8 cellular contexts compared by ENCODE assay signal in genomic region chr4:7103031-7103598, GRCh38. TPM values are rescaled to one million over a fixed set of nuclear protein-coding genes. Genes with fewer than 3 reads are reported as not detected.
DNase-seq lines count a peak whose midpoint lies in the region; ATAC-seq and TF ChIP-seq lines count a peak whose summit lies in the region.

No MANE protein-coding gene starts in this region.

- ATAC-seq in GM18867 (IDR thresholded peaks at IDR 0.05; ENCODE audit: unreplicated experiment) (peak; percentile 85), HG03095 (IDR thresholded peaks at IDR 0.05; ENCODE audit: unreplicated experiment) (peak; percentile 87), right lobe of liver (peak; percentile 90 to 93 (median 92))

- peak; percentile 59 for TF ChIP-seq POLR2A in right lobe of liver (IDR thresholded peaks at IDR 0.05)

- peak overlapping the region; percentile 80 for H3K27ac Mint-ChIP-seq in activated CD4-positive, alpha-beta T cell treated with anti-CD3 and anti-CD28 coated beads, Interleukin-2, amount 10 ng/mL, durations not matched to agents 24 days and 14 days

- no peak for DNase-seq in AG04449 (ENCODE audit: low read depth, low spot score)
- DNase-seq in NCI-H460 (ENCODE audit: extremely low read depth, low read depth) = peak; percentile 49
- DNase-seq in activated CD4-positive, alpha-beta T cell treated with anti-CD3 and anti-CD28 coated beads, Interleukin-2, amount 10 ng/mL, durations not matched to agents 24 days and 14 days = peak; percentile 94
- peak; percentile 22 for DNase-seq in dedifferentiated amniotic fluid mesenchymal stem cell (ENCODE audit: extremely low spot score)
- peak; percentile 93 to 94 (median 94) for DNase-seq in right lobe of liver
- peak; percentile 84 for DNase-seq in stimulated activated CD4-positive, alpha-beta T cell treated with anti-CD3 and anti-CD28 coated beads, Interleukin-4, amount 100 ng/mL, for 1 hour

- no peaks in the 10 kb centered on the region for H3K9me3 Mint-ChIP-seq in activated CD4-positive, alpha-beta T cell treated with anti-CD3 and anti-CD28 coated beads, Interleukin-2, amount 10 ng/mL, durations not matched to agents 24 days and 14 days

- no peaks in the 10 kb centered on the region for H3K36me3 ChIP-seq in right lobe of liver

- no peak for TF ChIP-seq CTCF in AG04449 (IDR thresholded peaks at IDR 0.05; ENCODE audit: insufficient read depth, low read length, missing control alignments)
- TF ChIP-seq CTCF in right lobe of liver (IDR thresholded peaks at IDR 0.05) = no peak

- no peaks in the 10 kb centered on the region for H3K36me3 Mint-ChIP-seq in activated CD4-positive, alpha-beta T cell treated with anti-CD3 and anti-CD28 coated beads, Interleukin-2, amount 10 ng/mL, durations not matched to agents 24 days and 14 days (ENCODE audit: low read depth)

- intact Hi-C loops in activated CD4-positive, alpha-beta T cell treated with anti-CD3 and anti-CD28 coated beads, Interleukin-2, amount 10 ng/mL, durations not matched to agents 24 days and 14 days (cut with micrococcal nuclease) = loop anchor here (1.0 to 2.0 kb wide), 3 partner anchors 35 to 528 kb away; partner anchors contain the start of genes GRPEL1, MAN2B2 and TADA2B
- intact Hi-C loops in right lobe of liver (cut with DNase I) = no loop called here

- H3K27me3 ChIP-seq in right lobe of liver = no peaks in the 10 kb centered on the region

- peaks cover 12% of the 10 kb centered on the region for H3K4me1 Mint-ChIP-seq in activated CD4-positive, alpha-beta T cell treated with anti-CD3 and anti-CD28 coated beads, Interleukin-2, amount 10 ng/mL, durations not matched to agents 24 days and 14 days

- CTCF ChIA-PET in AG04449 (lab: Yijun Ruan, JAX) = interaction anchor here (0.8 to 4.5 kb wide), 19 partner anchors 9 to 227 kb away, joined by 3 to 70 read pairs (median 4); partner anchors contain the start of genes GRPEL1 and TADA2B

- WGBS in right lobe of liver (ENCODE audit: insufficient coverage, low coverage, low lambda C conversion rate, missing lambda C conversion rate) = 2% methylated on average over 20 of the region's 34 CpGs

- H3K9me3 ChIP-seq in right lobe of liver = no peaks in the 10 kb centered on the region

- peak overlapping the region; percentile 48 to 78 (median 69) for H3K27ac ChIP-seq in right lobe of liver

- peak overlapping the region; percentile 95 for H3K4me3 Mint-ChIP-seq in activated CD4-positive, alpha-beta T cell treated with anti-CD3 and anti-CD28 coated beads, Interleukin-2, amount 10 ng/mL, durations not matched to agents 24 days and 14 days

- POLR2A ChIA-PET in AG04449 (lab: Yijun Ruan, JAX) = interaction anchor here (0.6 kb wide), 1 partner anchor 258 kb away, joined by 3 read pairs; no protein-coding TSS in a partner anchor

- H3K27me3 Mint-ChIP-seq in activated CD4-positive, alpha-beta T cell treated with anti-CD3 and anti-CD28 coated beads, Interleukin-2, amount 10 ng/mL, durations not matched to agents 24 days and 14 days = peaks cover 16% of the 10 kb centered on the region

- H3K4me1 ChIP-seq in right lobe of liver = peaks cover 0 to 21% (median 4%) of the 10 kb centered on the region in 4 donors

- H3K4me3 ChIP-seq in AG04449 (ENCODE audit: low read depth, low read length) (peak overlapping the region; percentile 62), right lobe of liver (peak overlapping the region; percentile 58 to 74 (median 61))

RNA-seq across cellular contexts. Expression of gene GRPEL1, which starts 35.3 kb away (rescaled TPM):
- total RNA-seq in NCI-H460 (2014; rRNA removed; shearing (Covaris generic)) = 45.5 and 50.7 TPM in 2 replicates
- polyA plus RNA-seq in NCI-H460 (2014; cell fraction: nucleus; rRNA removed) = 21.7 and 42.2 TPM in 2 replicates
- 100 and 106 TPM in 2 replicates for total RNA-seq in activated CD4-positive, alpha-beta T cell treated with anti-CD3 and anti-CD28 coated beads, Interleukin-2, amount 10 ng/mL, durations not matched to agents 24 days and 14 days
- total RNA-seq in right lobe of liver = 10 to 100 TPM; 30.0 to 49.2 (median 45.3) TPM

RNA-seq across cellular contexts. Expression of gene TADA2B, which starts 59.9 kb away (rescaled TPM):
- total RNA-seq in NCI-H460 (2014; rRNA removed; shearing (Covaris generic)) = 4.6 and 5.8 TPM in 2 replicates
- polyA plus RNA-seq in NCI-H460 (2014; cell fraction: nucleus; rRNA removed) = 3.4 and 3.5 TPM in 2 replicates
- 12.9 and 13.3 TPM in 2 replicates for total RNA-seq in activated CD4-positive, alpha-beta T cell treated with anti-CD3 and anti-CD28 coated beads, Interleukin-2, amount 10 ng/mL, durations not matched to agents 24 days and 14 days
- 10 to 100 TPM; 12.1 to 16.3 (median 14.0) TPM for total RNA-seq in right lobe of liver
